In genomic region chr22:30212363-30212995, GRCh38 we compare ENCODE assay signal across 8 cellular contexts. TPM values are rescaled to one million over a fixed set of nuclear protein-coding genes. Genes with fewer than 3 reads are reported as not detected.
A peak's percentile ranks its signal among the peaks of the same experiment; 100 is the strongest.
DNase-seq lines count a peak whose midpoint lies in the region; ATAC-seq and TF ChIP-seq lines count a peak whose summit lies in the region.

No MANE protein-coding gene starts in this region.

- no peaks in the 10 kb centered on the region for H3K27me3 Mint-ChIP-seq in activated CD4-positive, alpha-beta T cell treated with anti-CD3 and anti-CD28 coated beads, Interleukin-2, amount 10 ng/mL, durations not matched to agents 24 days and 14 days

- no peaks in the 10 kb centered on the region for H3K9me3 Mint-ChIP-seq in activated CD4-positive, alpha-beta T cell treated with anti-CD3 and anti-CD28 coated beads, Interleukin-2, amount 10 ng/mL, durations not matched to agents 24 days and 14 days

- no peak for ATAC-seq in GM21423 (IDR thresholded peaks at IDR 0.05; ENCODE audit: unreplicated experiment)

- peak; percentile 69 for DNase-seq in activated CD4-positive, alpha-beta T cell treated with anti-CD3 and anti-CD28 coated beads, Interleukin-2, amount 10 ng/mL, durations not matched to agents 24 days and 14 days
- no peak for DNase-seq in activated CD4-positive, alpha-beta T cell treated with anti-CD3 and anti-CD28 coated beads, Interleukin-2, amount 50 U/mL, for 4 hours
- DNase-seq in SW480 (ENCODE audit: low spot score) (peak; percentile 92), fibroblast of pulmonary artery (ENCODE audit: low read depth) (peak; percentile 94), skeletal muscle cell (ENCODE audit: low read depth) (peak; percentile 75), globus pallidus (ENCODE audit: low spot score) (no peak), DMS153 (lab: John Stamatoyannopoulos, UW) (no peak)

- peak overlapping the region; percentile 42 for H3K4me3 Mint-ChIP-seq in activated CD4-positive, alpha-beta T cell treated with anti-CD3 and anti-CD28 coated beads, Interleukin-2, amount 10 ng/mL, durations not matched to agents 24 days and 14 days

- peaks cover 45% of the 10 kb centered on the region for H3K4me1 Mint-ChIP-seq in activated CD4-positive, alpha-beta T cell treated with anti-CD3 and anti-CD28 coated beads, Interleukin-2, amount 10 ng/mL, durations not matched to agents 24 days and 14 days

- no peak for TF ChIP-seq CTCF in fibroblast of pulmonary artery (IDR thresholded peaks at IDR 0.05; ENCODE audit: low read length, missing control alignments)

- peak overlapping the region; percentile 87 for H3K27ac Mint-ChIP-seq in activated CD4-positive, alpha-beta T cell treated with anti-CD3 and anti-CD28 coated beads, Interleukin-2, amount 10 ng/mL, durations not matched to agents 24 days and 14 days

- intact Hi-C loops in activated CD4-positive, alpha-beta T cell treated with anti-CD3 and anti-CD28 coated beads, Interleukin-2, amount 10 ng/mL, durations not matched to agents 24 days and 14 days (cut with micrococcal nuclease): loop anchor here (2.0 kb wide), 1 partner anchor 16 kb away; no protein-coding TSS in a partner anchor

- no peak overlapping the region for H3K4me3 ChIP-seq in fibroblast of pulmonary artery (replicated peaks; ENCODE audit: low read depth, low read length)
- no peak overlapping the region for H3K4me3 ChIP-seq in skeletal muscle cell (ENCODE audit: low read depth, low read length)

- H3K36me3 Mint-ChIP-seq in activated CD4-positive, alpha-beta T cell treated with anti-CD3 and anti-CD28 coated beads, Interleukin-2, amount 10 ng/mL, durations not matched to agents 24 days and 14 days (ENCODE audit: low read depth): no peaks in the 10 kb centered on the region

RNA-seq across cellular contexts. Expression of gene LIF, which starts 34.1 kb away (rescaled TPM):
- 509 and 511 TPM in 2 replicates for total RNA-seq in activated CD4-positive, alpha-beta T cell treated with anti-CD3 and anti-CD28 coated beads, Interleukin-2, amount 10 ng/mL, durations not matched to agents 24 days and 14 days

RNA-seq across cellular contexts. Expression of gene OSM, which starts 54.2 kb away (rescaled TPM):
- total RNA-seq in activated CD4-positive, alpha-beta T cell treated with anti-CD3 and anti-CD28 coated beads, Interleukin-2, amount 10 ng/mL, durations not matched to agents 24 days and 14 days: 61.0 and 62.8 TPM in 2 replicates

Comparison
In these comparisons a context has a peak if more than half of its experiments do, and no peak if none do; other contexts are left out.
1. DNase-seq: peak in activated CD4-positive, alpha-beta T cell treated with anti-CD3 and anti-CD28 coated beads, Interleukin-2, amount 10 ng/mL, durations not matched to agents 24 days and 14 days (single experiment), SW480 (single experiment), fibroblast of pulmonary artery (single experiment) and skeletal muscle cell (single experiment); none in activated CD4-positive, alpha-beta T cell treated with anti-CD3 and anti-CD28 coated beads, Interleukin-2, amount 50 U/mL, for 4 hours (0 of 2), globus pallidus (single experiment) and DMS153 (single experiment).